In the genomic region with DNA sequence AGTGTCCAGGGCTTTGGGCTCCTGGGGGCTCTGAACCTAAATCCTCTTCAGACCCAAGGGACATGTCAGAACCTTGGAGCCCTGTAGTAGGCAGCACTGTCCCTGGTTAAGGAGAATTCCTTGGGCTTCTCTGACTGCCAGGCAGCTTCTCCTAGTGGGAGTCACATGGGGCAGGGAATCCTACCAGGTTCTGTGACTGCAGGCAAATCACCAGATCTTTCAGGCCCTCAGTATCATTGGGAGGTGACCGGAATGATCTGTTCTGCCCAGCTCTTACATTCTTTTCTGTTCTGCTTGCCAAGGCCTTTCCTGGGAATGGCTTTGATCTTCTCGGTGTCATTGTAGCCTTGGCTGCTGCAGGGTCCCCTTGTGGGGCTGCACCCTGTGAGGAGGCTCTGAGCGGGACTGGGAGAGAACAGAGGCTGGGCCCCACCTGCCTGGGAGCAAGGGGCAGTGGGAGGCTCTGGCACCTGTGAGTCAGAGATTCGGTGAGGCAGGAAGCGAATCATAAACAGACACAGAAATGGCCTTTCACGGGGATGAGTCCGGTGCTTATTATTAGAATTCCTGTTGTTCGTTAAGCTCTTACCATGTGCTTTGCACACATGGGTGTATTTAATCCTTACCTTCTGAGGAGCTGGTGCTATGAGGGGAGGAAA, we compare ENCODE assay signal across 8 cellular contexts. TPM values are rescaled to one million over a fixed set of nuclear protein-coding genes. Genes with fewer than 3 reads are reported as not detected.
A peak's percentile ranks its signal among the peaks of the same experiment; 100 is the strongest.
DNase-seq lines count a peak whose midpoint lies in the region; ATAC-seq and TF ChIP-seq lines count a peak whose summit lies in the region.

No MANE protein-coding gene starts in this region.

- DNase-seq in AG09319 (ENCODE audit: extremely low read depth, low read depth) = no peak
- peak; percentile 24 for DNase-seq in NB4 (ENCODE audit: low read depth)
- peak; percentile 47 for DNase-seq in dedifferentiated amniotic fluid mesenchymal stem cell (ENCODE audit: extremely low spot score)
- DNase-seq in mucosa of descending colon = peak in 1 of 3 donors; percentile 59
- no peak for DNase-seq in NCI-H1417 (lab: John Stamatoyannopoulos, UW)
- no peak for DNase-seq in NCI-H1105 treated with DMSO at 0.1 percent for 48 hours (lab: John Stamatoyannopoulos, UW)
- no peak for DNase-seq in NCI-H1694 treated with DMSO at 0.1 percent for 48 hours (lab: John Stamatoyannopoulos, UW)
- DNase-seq in ureter (ENCODE audit: low spot score) = no peak

- TF ChIP-seq POLR2A in NB4 (IDR thresholded peaks at IDR 0.05; ENCODE audit: extremely low read depth, insufficient read length) = no peak

- H3K36me3 ChIP-seq in mucosa of descending colon (ENCODE audit: low read depth) = no peaks in the 10 kb centered on the region

- no peak overlapping the region for H3K4me3 ChIP-seq in NB4 (ENCODE audit: low read depth, low read length)
- no peak overlapping the region for H3K4me3 ChIP-seq in mucosa of descending colon

- no peaks in the 10 kb centered on the region for H3K9me3 ChIP-seq in mucosa of descending colon

- ATAC-seq in mucosa of descending colon = peak; percentile 86

- TF ChIP-seq CTCF in AG09319 (IDR thresholded peaks at IDR 0.05; ENCODE audit: low read depth, low read length) = peak; percentile 31
- no peak for TF ChIP-seq CTCF in NB4 (IDR thresholded peaks at IDR 0.05; ENCODE audit: low read depth, low read length)
- no peak for TF ChIP-seq CTCF in mucosa of descending colon (IDR thresholded peaks at IDR 0.05)

- peaks cover 8% of the 10 kb centered on the region for H3K4me1 ChIP-seq in mucosa of descending colon (ENCODE audit: low read depth)

- intact Hi-C loops in mucosa of descending colon (cut with DNase I, micrococcal nuclease) = loop anchor here in 1 of 2 donors (10.0 kb wide), 1 partner anchor 114 kb away; no protein-coding TSS in a partner anchor

RNA-seq across cellular contexts. Expression of gene CEP68, which starts 14.1 kb away (rescaled TPM):
- total RNA-seq in mucosa of descending colon = 10 to 100 TPM in 2 of 3 donors, 1 to 10 TPM in 1; 8.9 to 30.9 (median 13.2) TPM
- total RNA-seq in ureter = 27.8 TPM

RNA-seq across cellular contexts. Expression of gene RAB1A, which starts 59.6 kb away (rescaled TPM):
- 100 to 1,000 TPM; 144 to 165 (median 151) TPM for total RNA-seq in mucosa of descending colon
- 148 TPM for total RNA-seq in ureter

Comparison
In these comparisons a context has a peak if more than half of its experiments do, and no peak if none do; other contexts are left out.
1. DNase-seq: peak in NB4 (single experiment) and dedifferentiated amniotic fluid mesenchymal stem cell (single experiment); none in AG09319 (single experiment), NCI-H1417 (0 of 3), NCI-H1105 treated with DMSO at 0.1 percent for 48 hours (single experiment), NCI-H1694 treated with DMSO at 0.1 percent for 48 hours (single experiment) and ureter (single experiment).